In the genomic region with DNA sequence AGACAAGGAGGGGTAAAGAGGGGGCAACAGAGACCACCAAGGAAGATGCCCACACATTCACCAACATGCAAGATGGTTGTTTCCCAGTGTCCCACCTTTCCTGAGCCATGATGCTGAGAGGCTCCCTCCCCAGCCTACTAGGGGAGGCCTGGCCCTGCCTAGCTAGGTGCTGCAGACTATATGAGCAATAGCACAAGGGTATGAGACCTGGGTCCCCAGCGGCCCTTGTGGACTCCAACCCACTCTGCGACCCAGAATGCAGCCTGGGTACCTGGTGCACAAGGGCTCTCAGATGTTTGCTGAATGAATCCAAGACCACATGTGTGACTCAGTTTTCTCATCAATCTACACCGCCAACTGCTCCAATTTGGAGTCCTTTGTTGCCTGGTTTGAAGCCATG, we compare ENCODE assay signal across 20 cellular contexts.
"Had no signal": no experiment of that assay in that cellular context is flagged by ENCODE, and none has a peak within 500 bp of the region (broad histone marks: within the 10 kb centered on the region; RNA-seq: fewer than 3 reads in every experiment).

No MANE protein-coding gene starts in this region.

- ATAC-seq: HepG2, Panc1, PC-3, SK-N-SH treated with all-trans-retinoic acid at 6 μM for 48 hours had no signal

- FAIRE-seq: HepG2 had no signal

- H3K4me3 ChIP-seq: SJCRH30 had no signal

- H3K27me3 ChIP-seq: SJCRH30 had no signal

- H3K36me3 ChIP-seq: SJCRH30 had no signal

- H3K27ac ChIP-seq: RWPE1, SJCRH30 had no signal

- DNase-seq: IMR-90; Karpas-422; KG1; MM.1S; NCI-H1092 treated with DMSO at 0.1 percent for 48 hours; NCI-H1436; NCI-H187; NCI-H2029; NCI-H2081 treated with DMSO at 0.1 percent for 48 hours; NCI-H226; NCI-H510A; NCI-H774; NK-92 treated with Interleukin-12 subunit alpha and Interleukin-12 subunit beta, amount 100 ng/mL, for 24 hours; PC-3; SHP77; SJCRH30 had no signal

- H3K9me3 ChIP-seq: SJCRH30 had no signal
